ENCODE assay signal across 9 cellular contexts in genomic region chr9:134165357-134166315, GRCh38. TPM values are rescaled to one million over a fixed set of nuclear protein-coding genes. Genes with fewer than 3 reads are reported as not detected.
DNase-seq lines count a peak whose midpoint lies in the region; ATAC-seq and TF ChIP-seq lines count a peak whose summit lies in the region.
"Had no signal": no experiment of that assay in that cellular context is flagged by ENCODE, and none has a peak within 500 bp of the region (broad histone marks: within the 10 kb centered on the region; RNA-seq: fewer than 3 reads in every experiment).

No MANE protein-coding gene starts in this region.

- H3K27me3 Mint-ChIP-seq in naive thymus-derived CD4-positive, alpha-beta T cell: no peaks in the 10 kb centered on the region

- H3K27ac ChIP-seq in adrenal gland: no peak overlapping the region
- H3K27ac ChIP-seq in naive thymus-derived CD4-positive, alpha-beta T cell (ENCODE audit: low read depth, low read length): no peak overlapping the region
- H3K27ac ChIP-seq in gastroesophageal sphincter: peak overlapping the region in 1 of 4 donors; percentile 26
- H3K27ac ChIP-seq: suprapubic skin had no signal

- peaks cover 0 to 5% (median 0%) of the 10 kb centered on the region in 11 donors for H3K9me3 Mint-ChIP-seq in naive thymus-derived CD4-positive, alpha-beta T cell

- peaks cover 0 to 28% (median 18%) of the 10 kb centered on the region in 7 donors for H3K4me1 Mint-ChIP-seq in naive thymus-derived CD4-positive, alpha-beta T cell

- H3K27ac Mint-ChIP-seq in naive thymus-derived CD4-positive, alpha-beta T cell: peak overlapping the region in 1 of 9 donors; percentile 28

- H3K36me3 ChIP-seq in adrenal gland (replicated peaks in 1 of 2): no peaks in the 10 kb centered on the region
- no peaks in the 10 kb centered on the region for H3K36me3 ChIP-seq in naive thymus-derived CD4-positive, alpha-beta T cell (ENCODE audit: control insufficient read depth in 2 of 3, insufficient read depth in 3 of 3, low read length in 3 of 3)
- peaks cover 0 to 3% of the 10 kb centered on the region in 2 donors for H3K36me3 ChIP-seq in gastroesophageal sphincter
- H3K36me3 ChIP-seq: suprapubic skin had no signal

- no peak for TF ChIP-seq CTCF in adrenal gland (IDR thresholded peaks at IDR 0.05)
- no peak for TF ChIP-seq CTCF in gastroesophageal sphincter (IDR thresholded peaks at IDR 0.05)

- 41 to 71% (median 49%) methylated on average over 17 to 29 of the region's 29 CpGs for WGBS in adrenal gland, 4 donors
- 39 to 79% methylated on average over 6 to 19 of the region's 29 CpGs for WGBS in gastroesophageal sphincter (ENCODE audit: low coverage in 1 of 2), 2 donors

- H3K9me3 ChIP-seq in adrenal gland (replicated peaks in 1 of 3) (no peaks in the 10 kb centered on the region), gastroesophageal sphincter (no peaks in the 10 kb centered on the region)
- no peaks in the 10 kb centered on the region for H3K9me3 ChIP-seq in naive thymus-derived CD4-positive, alpha-beta T cell (ENCODE audit: control insufficient read depth in 2 of 3, low read length in 3 of 3)
- H3K9me3 ChIP-seq: suprapubic skin had no signal

- CTCF ChIA-PET in naive thymus-derived CD4-positive, alpha-beta T cell (lab: Charles Lee): interaction anchor here (1.0 to 2.7 kb wide), 4 partner anchors 30 to 291 kb away, joined by 4 to 9 read pairs (median 4); partner anchors contain the start of gene WDR5

- TF ChIP-seq POLR2A in adrenal gland (IDR thresholded peaks at IDR 0.05) (no peak), gastroesophageal sphincter (IDR thresholded peaks at IDR 0.05) (no peak)

- peak; percentile 9 for DNase-seq in ACHN
- peak; percentile 70 for DNase-seq in SK-N-DZ (ENCODE audit: low spot score)
- DNase-seq in adrenal gland: peak in 5 of 7 donors; percentile 43 to 81 (median 54)
- peak; percentile 29 to 55 (median 52) for DNase-seq in naive thymus-derived CD4-positive, alpha-beta T cell
- DNase-seq in NCI-H69 (lab: John Stamatoyannopoulos, UW): no peak

- in situ Hi-C loops in ACHN (cut with HindIII; ENCODE audit: low pct_ligation_motif_present, low pct_unique_long_range_greater_than_20kb, low sequenced_read_pairs): no loop called here

- H3K27me3 ChIP-seq in adrenal gland: no peaks in the 10 kb centered on the region
- no peaks in the 10 kb centered on the region for H3K27me3 ChIP-seq in naive thymus-derived CD4-positive, alpha-beta T cell (ENCODE audit: control insufficient read depth in 2 of 2, insufficient read depth in 2 of 2, low read length in 2 of 2)
- no peaks in the 10 kb centered on the region for H3K27me3 ChIP-seq in gastroesophageal sphincter
- H3K27me3 ChIP-seq: suprapubic skin had no signal

- H3K4me3 ChIP-seq in adrenal gland: no peak overlapping the region
- H3K4me3 ChIP-seq in naive thymus-derived CD4-positive, alpha-beta T cell (ENCODE audit: low read length): no peak overlapping the region
- H3K4me3 ChIP-seq in gastroesophageal sphincter: no peak overlapping the region
- H3K4me3 ChIP-seq: suprapubic skin had no signal

- ATAC-seq in naive thymus-derived CD4-positive, alpha-beta T cell: no peak
- ATAC-seq in HG03039 (IDR thresholded peaks at IDR 0.05; ENCODE audit: unreplicated experiment): no peak
- ATAC-seq in HG02623 (IDR thresholded peaks at IDR 0.05; ENCODE audit: unreplicated experiment): no peak
- ATAC-seq in gastroesophageal sphincter: no peak

- no peak for TF ChIP-seq EP300 in gastroesophageal sphincter (IDR thresholded peaks at IDR 0.05)

- peaks cover 0 to 3% (median 0%) of the 10 kb centered on the region in 5 donors for H3K36me3 Mint-ChIP-seq in naive thymus-derived CD4-positive, alpha-beta T cell

- H3K4me3 Mint-ChIP-seq in naive thymus-derived CD4-positive, alpha-beta T cell: peak overlapping the region in 2 of 10 donors; percentile 8 to 42

- POLR2A ChIA-PET in naive thymus-derived CD4-positive, alpha-beta T cell (lab: Charles Lee): interaction anchor here (1.0 to 4.4 kb wide), 8 partner anchors 30 to 291 kb away, joined by 3 to 61 read pairs (median 4); partner anchors contain the start of genes BRD3OS and WDR5

- H3K4me1 ChIP-seq in adrenal gland (replicated peaks in 1 of 2) (peaks cover 0 to 8% of the 10 kb centered on the region in 2 donors), gastroesophageal sphincter (peaks cover 0 to 17% (median 7%) of the 10 kb centered on the region in 3 donors)
- peaks cover 0 to 18% of the 10 kb centered on the region in 2 donors for H3K4me1 ChIP-seq in naive thymus-derived CD4-positive, alpha-beta T cell (ENCODE audit: control insufficient read depth in 2 of 2, insufficient read depth in 2 of 2, low read length in 2 of 2)

- intact Hi-C loops in adrenal gland (cut with DNase I): no loop called here
- intact Hi-C loops in naive thymus-derived CD4-positive, alpha-beta T cell (cut with micrococcal nuclease): loop anchor here (2.0 to 10.0 kb wide), 9 partner anchors 159 to 1949 kb away; partner anchors contain the start of genes MED22 (in 1 of the 2), MRPS2 (in 1 of the 2), RPL7A (in 1 of the 2) and SETX (in 1 of the 2)

RNA-seq across cellular contexts. Expression of gene RNU6ATAC, which starts 1.3 kb away (rescaled TPM):
- not detected in 2 replicates for polyA plus RNA-seq in SK-N-DZ (2014; cell fraction: cytosol; rRNA removed)
- not detected in 2 replicates for polyA plus RNA-seq in SK-N-DZ (2014; cell fraction: nucleus; rRNA removed)
- 100 to 1,000 TPM in 1 of 8 donors, 10 to 100 TPM in 3, not detected in 4; 20.2 to 101 (median 59.5) TPM for total RNA-seq in adrenal gland
- polyA plus RNA-seq in adrenal gland: not detected
- 10 to 100 TPM; 17.1 to 67.0 (median 31.6) TPM for total RNA-seq in naive thymus-derived CD4-positive, alpha-beta T cell
- not detected for polyA plus RNA-seq in naive thymus-derived CD4-positive, alpha-beta T cell
- not detected for total RNA-seq in gastroesophageal sphincter
- total RNA-seq: suprapubic skin had no signal

RNA-seq across cellular contexts. Expression of gene WDR5, which starts 29.8 kb away (rescaled TPM):
- 50.4 and 50.7 TPM in 2 replicates for polyA plus RNA-seq in SK-N-DZ (2014; cell fraction: cytosol; rRNA removed)
- 86.2 and 91.0 TPM in 2 replicates for polyA plus RNA-seq in SK-N-DZ (2014; cell fraction: nucleus; rRNA removed)
- total RNA-seq in adrenal gland (10 to 100 TPM; 19.0 to 28.5 (median 26.4) TPM), gastroesophageal sphincter (10 to 100 TPM; 16.4 to 30.2 (median 24.8) TPM)
- polyA plus RNA-seq in adrenal gland: 10 to 100 TPM; 18.5 to 21.4 (median 19.5) TPM
- 10 to 100 TPM; 16.0 to 42.3 (median 30.9) TPM for total RNA-seq in naive thymus-derived CD4-positive, alpha-beta T cell
- 10 to 100 TPM; 13.8 to 17.5 TPM for polyA plus RNA-seq in naive thymus-derived CD4-positive, alpha-beta T cell

Comparison
In these comparisons a context has a peak if more than half of its experiments do, and no peak if none do; other contexts are left out.
1. intact Hi-C loops: an anchor here in naive thymus-derived CD4-positive, alpha-beta T cell (2.0 to 10.0 kb wide); none called in adrenal gland.